34 cellular contexts compared by ENCODE assay signal in the genomic region with DNA sequence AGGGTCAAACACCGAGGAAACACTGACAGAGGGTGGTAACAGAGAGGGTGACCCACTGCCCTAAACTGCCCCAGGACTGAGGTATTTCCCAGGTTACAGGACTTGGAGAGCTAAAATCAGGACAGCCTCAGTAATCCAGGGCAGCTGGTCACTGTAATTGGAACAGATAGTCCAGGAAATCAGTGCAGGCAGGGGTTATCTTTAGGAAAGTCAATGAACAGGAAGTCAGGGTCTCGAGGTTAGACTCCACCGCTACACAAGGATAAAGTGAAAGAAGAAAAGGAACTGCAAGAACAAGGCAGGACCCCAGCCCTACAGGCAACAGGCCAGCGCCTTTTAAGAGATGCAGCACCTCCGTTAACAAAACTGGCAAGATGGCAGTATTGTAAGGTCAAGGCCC.
"Had no signal": no experiment of that assay in that cellular context is flagged by ENCODE, and none has a peak within 500 bp of the region (broad histone marks: within the 10 kb centered on the region; RNA-seq: fewer than 3 reads in every experiment).

No MANE protein-coding gene starts in this region.

- H3K4me3 Mint-ChIP-seq: activated B cell treated with CpG ODN at 0.5 μM for 24 hours; activated CD4-positive, alpha-beta memory T cell treated with anti-CD3 and anti-CD28 coated beads, Interleukin-2, amount 10 ng/mL, durations not matched to agents 7 days and 5 days; activated naive CD4-positive, alpha-beta T cell treated with anti-CD3 and anti-CD28 coated beads, Interleukin-2, amount 50 U/mL, for 24 hours; activated naive CD8-positive, alpha-beta T cell treated with anti-CD3 and anti-CD28 coated beads for 36 hours; activated naive CD8-positive, alpha-beta T cell treated with anti-CD3 and anti-CD28 coated beads, Interleukin-2, amount 50 U/mL, for 24 hours; activated T-cell treated with anti-CD3 and anti-CD28 coated beads, Interleukin-2, amount 50 U/mL, for 24 hours; activated T-cell treated with anti-CD3 and anti-CD28 coated beads, Interleukin-2, amount 50 U/mL, for 72 hours; effector memory CD8-positive, alpha-beta T cell; T-helper 17 cell; T-helper 2 cell treated with Interferon-gamma antibody and Interleukin-4, amounts not matched to agents 5 μg/mL and 100 μg/mL, for 36 hours had no signal

- H3K4me1 ChIP-seq: adrenal gland had no signal

- H3K36me3 Mint-ChIP-seq: activated naive CD4-positive, alpha-beta T cell treated with anti-CD3 and anti-CD28 coated beads, Interleukin-2, amount 50 U/mL, for 24 hours had no signal

- H3K9me3 Mint-ChIP-seq: activated B cell treated with CpG ODN at 0.5 μM for 24 hours; activated CD4-positive, alpha-beta memory T cell treated with anti-CD3 and anti-CD28 coated beads, Interleukin-2, amount 10 ng/mL, durations not matched to agents 7 days and 5 days; activated naive CD4-positive, alpha-beta T cell treated with anti-CD3 and anti-CD28 coated beads, Interleukin-2, amount 50 U/mL, for 24 hours; activated naive CD8-positive, alpha-beta T cell treated with anti-CD3 and anti-CD28 coated beads for 36 hours; activated naive CD8-positive, alpha-beta T cell treated with anti-CD3 and anti-CD28 coated beads, Interleukin-2, amount 50 U/mL, for 24 hours; activated T-cell treated with anti-CD3 and anti-CD28 coated beads, Interleukin-2, amount 50 U/mL, for 24 hours; activated T-cell treated with anti-CD3 and anti-CD28 coated beads, Interleukin-2, amount 50 U/mL, for 72 hours; effector memory CD8-positive, alpha-beta T cell; T-helper 2 cell treated with Interferon-gamma antibody and Interleukin-4, amounts not matched to agents 5 μg/mL and 100 μg/mL, for 36 hours had no signal

- H3K4me3 ChIP-seq: adrenal gland, body of pancreas, esophagus muscularis mucosa had no signal

- FAIRE-seq: colon, frontal cortex had no signal

- H3K27me3 ChIP-seq: adrenal gland, body of pancreas, esophagus muscularis mucosa had no signal

- H3K36me3 ChIP-seq: adrenal gland, esophagus muscularis mucosa, WERI-Rb-1 had no signal

- ATAC-seq: activated CD4-positive, CD25-positive, alpha-beta regulatory T cell treated with anti-CD3 and anti-CD28 coated beads, Interleukin-2, amount 50 U/mL, for 24 hours; activated naive CD8-positive, alpha-beta T cell treated with anti-CD3 and anti-CD28 coated beads, Interleukin-2, amount 50 U/mL, for 24 hours; activated T-cell treated with anti-CD3 and anti-CD28 coated beads, Interleukin-2, amount 50 U/mL, for 72 hours; body of pancreas; effector memory CD8-positive, alpha-beta T cell; T-helper 17 cell had no signal

- H3K9me3 ChIP-seq: adrenal gland, body of pancreas, esophagus muscularis mucosa had no signal

- DNase-seq: activated B cell treated with CpG ODN at 0.5 μM for 24 hours; activated CD4-positive, alpha-beta memory T cell treated with anti-CD3 and anti-CD28 coated beads, Interleukin-2, amount 10 ng/mL, durations not matched to agents 7 days and 5 days; activated CD4-positive, alpha-beta T cell treated with anti-CD3 and anti-CD28 coated beads for 48 hours; activated CD8-positive, alpha-beta memory T cell treated with anti-CD3 and anti-CD28 coated beads, Interleukin-2, amount 50 U/mL, for 48 hours; activated effector memory CD4-positive, alpha-beta T cell treated with Interleukin-2 at 50 U/mL for 16 hours; activated gamma-delta T cell treated with Interleukin-2 at 50 U/mL for 16 hours; activated naive CD4-positive, alpha-beta T cell treated with Interleukin-2 at 50 U/mL for 16 hours; activated naive CD8-positive, alpha-beta T cell treated with anti-CD3 and anti-CD28 coated beads for 36 hours; activated naive CD8-positive, alpha-beta T cell treated with anti-CD3 and anti-CD28 coated beads, Interleukin-2, amount 50 U/mL, for 24 hours; activated T-cell treated with anti-CD3 and anti-CD28 coated beads for 4 hours; activated T-cell treated with anti-CD3 and anti-CD28 coated beads, Interleukin-2, amount 50 U/mL, for 24 hours; activated T-cell treated with anti-CD3 and anti-CD28 coated beads, Interleukin-2, amount 50 U/mL, for 72 hours; adrenal gland; amygdala; aorta; body of pancreas; caudate nucleus; cortex of kidney; dermis blood vessel endothelial cell; effector CD4-positive, alpha-beta T cell; effector memory CD8-positive, alpha-beta T cell; erythroblast; foreskin fibroblast; head of caudate nucleus; T-helper 1 cell; T-helper 17 cell; T1000; WERI-Rb-1 had no signal

- H3K27ac Mint-ChIP-seq: activated B cell treated with CpG ODN at 0.5 μM for 24 hours; activated CD4-positive, alpha-beta memory T cell treated with anti-CD3 and anti-CD28 coated beads, Interleukin-2, amount 10 ng/mL, durations not matched to agents 7 days and 5 days; activated naive CD4-positive, alpha-beta T cell treated with anti-CD3 and anti-CD28 coated beads, Interleukin-2, amount 50 U/mL, for 24 hours; activated naive CD8-positive, alpha-beta T cell treated with anti-CD3 and anti-CD28 coated beads for 36 hours; activated naive CD8-positive, alpha-beta T cell treated with anti-CD3 and anti-CD28 coated beads, Interleukin-2, amount 50 U/mL, for 24 hours; activated T-cell treated with anti-CD3 and anti-CD28 coated beads, Interleukin-2, amount 50 U/mL, for 24 hours; activated T-cell treated with anti-CD3 and anti-CD28 coated beads, Interleukin-2, amount 50 U/mL, for 72 hours; effector memory CD8-positive, alpha-beta T cell; T-helper 17 cell; T-helper 2 cell treated with Interferon-gamma antibody and Interleukin-4, amounts not matched to agents 5 μg/mL and 100 μg/mL, for 36 hours had no signal

- H3K27ac ChIP-seq: adrenal gland, body of pancreas, esophagus muscularis mucosa, WERI-Rb-1 had no signal
